Comparison of ENCODE assay signal across 1 cellular context in the genomic region with DNA sequence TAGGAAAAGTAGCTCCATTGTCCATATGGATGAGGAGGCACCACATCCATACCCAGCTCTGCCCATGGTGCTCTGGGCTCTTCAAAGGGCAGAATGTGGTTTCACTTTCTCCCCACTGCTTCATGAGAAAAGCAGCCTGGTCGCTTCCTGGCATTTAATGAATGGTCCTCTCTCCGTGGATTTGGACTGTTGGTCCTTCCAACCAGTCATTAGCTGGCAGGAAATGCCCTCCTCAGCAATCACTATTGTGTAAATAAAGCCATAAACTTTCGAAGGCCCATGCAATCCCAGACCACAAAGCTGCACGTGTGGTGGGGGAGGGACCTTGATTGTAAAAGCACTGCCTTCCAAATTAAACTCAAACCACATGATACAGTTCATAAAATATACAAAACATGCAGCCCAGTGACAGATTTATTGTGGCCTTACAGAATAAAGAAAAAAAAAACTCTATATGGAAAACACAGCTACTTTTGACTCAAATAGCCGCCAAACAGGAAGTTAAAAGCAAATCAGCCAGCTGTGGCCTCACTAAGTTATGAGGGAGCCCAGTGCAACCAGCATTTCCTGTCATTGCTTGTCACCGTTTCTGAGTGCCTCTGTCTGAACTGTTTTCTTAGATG.
TF ChIP-seq lines count a peak whose summit lies in the region.

No MANE protein-coding gene starts in this region.

TF ChIP-seq in HepG2, 621 proteins besides CTCF, POLR2A, EP300 and RAD21 (continued from another document):
- TF ChIP-seq SRSF4 (IDR thresholded peaks at IDR 0.05; ENCODE audit: low read depth, low read length, poor library complexity, severe bottlenecking): no peak
- TF ChIP-seq PHF21A (CRISPR knock-in tag; IDR thresholded peaks at IDR 0.05): 0 out of 2 replicates have a peak, but pooled peaks have one; percentile 36
- TF ChIP-seq HNF1A (IDR thresholded peaks at IDR 0.05; ENCODE audit: low read depth): no peak
- no peak for TF ChIP-seq HNF1A (CRISPR knock-in tag; IDR thresholded peaks at IDR 0.05; ENCODE audit: borderline replicate concordance)
- no peak for TF ChIP-seq ZNF343 (CRISPR knock-in tag; IDR thresholded peaks at IDR 0.05)
- TF ChIP-seq ZNF496 (CRISPR knock-in tag; IDR thresholded peaks at IDR 0.05; ENCODE audit: insufficient replicate concordance): no peak
- peak; percentile 42; the same call in 1 of the 2 replicates for TF ChIP-seq ZGPAT (CRISPR knock-in tag; IDR thresholded peaks at IDR 0.05)
- peak; percentile 46; the same call in 1 of the 2 replicates for TF ChIP-seq IRF2 (CRISPR knock-in tag; IDR thresholded peaks at IDR 0.05)
- TF ChIP-seq ZNF543 (CRISPR knock-in tag; IDR thresholded peaks at IDR 0.05): no peak
- TF ChIP-seq, protein P1, sequence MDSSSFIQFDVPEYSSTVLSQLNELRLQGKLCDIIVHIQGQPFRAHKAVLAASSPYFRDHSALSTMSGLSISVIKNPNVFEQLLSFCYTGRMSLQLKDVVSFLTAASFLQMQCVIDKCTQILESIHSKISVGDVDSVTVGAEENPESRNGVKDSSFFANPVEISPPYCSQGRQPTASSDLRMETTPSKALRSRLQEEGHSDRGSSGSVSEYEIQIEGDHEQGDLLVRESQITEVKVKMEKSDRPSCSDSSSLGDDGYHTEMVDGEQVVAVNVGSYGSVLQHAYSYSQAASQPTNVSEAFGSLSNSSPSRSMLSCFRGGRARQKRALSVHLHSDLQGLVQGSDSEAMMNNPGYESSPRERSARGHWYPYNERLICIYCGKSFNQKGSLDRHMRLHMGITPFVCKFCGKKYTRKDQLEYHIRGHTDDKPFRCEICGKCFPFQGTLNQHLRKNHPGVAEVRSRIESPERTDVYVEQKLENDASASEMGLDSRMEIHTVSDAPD (CRISPR knock-in tag; IDR thresholded peaks at IDR 0.05): no peak
- TF ChIP-seq ZNF850 (CRISPR knock-in tag; conservative IDR thresholded peaks at IDR 0.05): no peak
- TF ChIP-seq KMT2A (CRISPR knock-in tag; IDR thresholded peaks at IDR 0.05): 0 out of 2 replicates have a peak, but pooled peaks have one; percentile 39
- no peak for TF ChIP-seq CENPT (CRISPR knock-in tag; IDR thresholded peaks at IDR 0.05; ENCODE audit: low read depth)
- peak; percentile 54 for TF ChIP-seq TBX2 (CRISPR knock-in tag; IDR thresholded peaks at IDR 0.05; ENCODE audit: borderline replicate concordance)
- no peak for TF ChIP-seq ZNF256 (CRISPR knock-in tag; conservative IDR thresholded peaks at IDR 0.05)
- no peak for TF ChIP-seq BCL3 (CRISPR knock-in tag; IDR thresholded peaks at IDR 0.05)
- TF ChIP-seq ZNF329 (CRISPR knock-in tag; IDR thresholded peaks at IDR 0.05; ENCODE audit: low read depth): no peak
- TF ChIP-seq, protein P2, sequence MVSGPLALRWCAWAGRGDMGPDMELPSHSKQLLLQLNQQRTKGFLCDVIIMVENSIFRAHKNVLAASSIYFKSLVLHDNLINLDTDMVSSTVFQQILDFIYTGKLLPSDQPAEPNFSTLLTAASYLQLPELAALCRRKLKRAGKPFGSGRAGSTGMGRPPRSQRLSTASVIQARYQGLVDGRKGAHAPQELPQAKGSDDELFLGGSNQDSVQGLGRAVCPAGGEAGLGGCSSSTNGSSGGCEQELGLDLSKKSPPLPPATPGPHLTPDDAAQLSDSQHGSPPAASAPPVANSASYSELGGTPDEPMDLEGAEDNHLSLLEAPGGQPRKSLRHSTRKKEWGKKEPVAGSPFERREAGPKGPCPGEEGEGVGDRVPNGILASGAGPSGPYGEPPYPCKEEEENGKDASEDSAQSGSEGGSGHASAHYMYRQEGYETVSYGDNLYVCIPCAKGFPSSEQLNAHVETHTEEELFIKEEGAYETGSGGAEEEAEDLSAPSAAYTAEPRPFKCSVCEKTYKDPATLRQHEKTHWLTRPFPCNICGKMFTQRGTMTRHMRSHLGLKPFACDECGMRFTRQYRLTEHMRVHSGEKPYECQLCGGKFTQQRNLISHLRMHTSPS (CRISPR knock-in tag; IDR thresholded peaks at IDR 0.05; ENCODE audit: low read depth): peak; percentile 73
- TF ChIP-seq ZXDC (CRISPR knock-in tag; IDR thresholded peaks at IDR 0.05): no peak
- TF ChIP-seq DRAP1 (CRISPR knock-in tag; IDR thresholded peaks at IDR 0.05): 0 out of 2 replicates have a peak, but pooled peaks have one; percentile 19
- TF ChIP-seq GTF2F1 (IDR thresholded peaks at IDR 0.05; ENCODE audit: low read length): no peak
- peak; percentile 30; the same call in 1 of the 2 replicates for TF ChIP-seq NR2F6 (IDR thresholded peaks at IDR 0.05)
- 0 out of 2 replicates have a peak, but pooled peaks have one; percentile 23 for TF ChIP-seq NR2F6 (CRISPR knock-in tag; IDR thresholded peaks at IDR 0.05)
- TF ChIP-seq, protein P3, sequence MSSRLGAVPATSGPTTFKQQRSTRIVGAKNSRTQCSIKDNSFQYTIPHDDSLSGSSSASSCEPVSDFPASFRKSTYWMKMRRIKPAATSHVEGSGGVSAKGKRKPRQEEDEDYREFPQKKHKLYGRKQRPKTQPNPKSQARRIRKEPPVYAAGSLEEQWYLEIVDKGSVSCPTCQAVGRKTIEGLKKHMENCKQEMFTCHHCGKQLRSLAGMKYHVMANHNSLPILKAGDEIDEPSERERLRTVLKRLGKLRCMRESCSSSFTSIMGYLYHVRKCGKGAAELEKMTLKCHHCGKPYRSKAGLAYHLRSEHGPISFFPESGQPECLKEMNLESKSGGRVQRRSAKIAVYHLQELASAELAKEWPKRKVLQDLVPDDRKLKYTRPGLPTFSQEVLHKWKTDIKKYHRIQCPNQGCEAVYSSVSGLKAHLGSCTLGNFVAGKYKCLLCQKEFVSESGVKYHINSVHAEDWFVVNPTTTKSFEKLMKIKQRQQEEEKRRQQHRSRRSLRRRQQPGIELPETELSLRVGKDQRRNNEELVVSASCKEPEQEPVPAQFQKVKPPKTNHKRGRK (CRISPR knock-in tag; IDR thresholded peaks at IDR 0.05): no peak
- TF ChIP-seq, protein P4, sequence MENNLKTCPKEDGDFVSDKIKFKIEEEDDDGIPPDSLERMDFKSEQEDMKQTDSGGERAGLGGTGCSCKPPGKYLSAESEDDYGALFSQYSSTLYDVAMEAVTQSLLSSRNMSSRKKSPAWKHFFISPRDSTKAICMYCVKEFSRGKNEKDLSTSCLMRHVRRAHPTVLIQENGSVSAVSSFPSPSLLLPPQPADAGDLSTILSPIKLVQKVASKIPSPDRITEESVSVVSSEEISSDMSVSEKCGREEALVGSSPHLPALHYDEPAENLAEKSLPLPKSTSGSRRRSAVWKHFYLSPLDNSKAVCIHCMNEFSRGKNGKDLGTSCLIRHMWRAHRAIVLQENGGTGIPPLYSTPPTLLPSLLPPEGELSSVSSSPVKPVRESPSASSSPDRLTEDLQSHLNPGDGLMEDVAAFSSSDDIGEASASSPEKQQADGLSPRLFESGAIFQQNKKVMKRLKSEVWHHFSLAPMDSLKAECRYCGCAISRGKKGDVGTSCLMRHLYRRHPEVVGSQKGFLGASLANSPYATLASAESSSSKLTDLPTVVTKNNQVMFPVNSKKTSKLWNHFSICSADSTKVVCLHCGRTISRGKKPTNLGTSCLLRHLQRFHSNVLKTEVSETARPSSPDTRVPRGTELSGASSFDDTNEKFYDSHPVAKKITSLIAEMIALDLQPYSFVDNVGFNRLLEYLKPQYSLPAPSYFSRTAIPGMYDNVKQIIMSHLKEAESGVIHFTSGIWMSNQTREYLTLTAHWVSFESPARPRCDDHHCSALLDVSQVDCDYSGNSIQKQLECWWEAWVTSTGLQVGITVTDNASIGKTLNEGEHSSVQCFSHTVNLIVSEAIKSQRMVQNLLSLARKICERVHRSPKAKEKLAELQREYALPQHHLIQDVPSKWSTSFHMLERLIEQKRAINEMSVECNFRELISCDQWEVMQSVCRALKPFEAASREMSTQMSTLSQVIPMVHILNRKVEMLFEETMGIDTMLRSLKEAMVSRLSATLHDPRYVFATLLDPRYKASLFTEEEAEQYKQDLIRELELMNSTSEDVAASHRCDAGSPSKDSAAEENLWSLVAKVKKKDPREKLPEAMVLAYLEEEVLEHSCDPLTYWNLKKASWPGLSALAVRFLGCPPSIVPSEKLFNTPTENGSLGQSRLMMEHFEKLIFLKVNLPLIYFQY (CRISPR knock-in tag; IDR thresholded peaks at IDR 0.05; ENCODE audit: borderline replicate concordance): no peak
- no peak for TF ChIP-seq LCORL (IDR thresholded peaks at IDR 0.05)
- TF ChIP-seq LCORL (CRISPR knock-in tag; IDR thresholded peaks at IDR 0.05): no peak
- no peak for TF ChIP-seq NCOA1 (CRISPR knock-in tag; IDR thresholded peaks at IDR 0.05)
- TF ChIP-seq, protein P5, sequence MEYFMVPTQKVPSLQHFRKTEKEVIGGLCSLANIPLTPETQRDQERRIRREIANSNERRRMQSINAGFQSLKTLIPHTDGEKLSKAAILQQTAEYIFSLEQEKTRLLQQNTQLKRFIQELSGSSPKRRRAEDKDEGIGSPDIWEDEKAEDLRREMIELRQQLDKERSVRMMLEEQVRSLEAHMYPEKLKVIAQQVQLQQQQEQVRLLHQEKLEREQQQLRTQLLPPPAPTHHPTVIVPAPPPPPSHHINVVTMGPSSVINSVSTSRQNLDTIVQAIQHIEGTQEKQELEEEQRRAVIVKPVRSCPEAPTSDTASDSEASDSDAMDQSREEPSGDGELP (IDR thresholded peaks at IDR 0.05; ENCODE audit: borderline replicate concordance, low read depth): peak; percentile 50; the same call in 1 of the 2 replicates
- TF ChIP-seq ZNF619 (CRISPR knock-in tag; IDR thresholded peaks at IDR 0.05): no peak
- TF ChIP-seq GFI1 (CRISPR knock-in tag; IDR thresholded peaks at IDR 0.05; ENCODE audit: borderline replicate concordance): peak; percentile 74
- no peak for TF ChIP-seq YEATS4 (CRISPR knock-in tag; IDR thresholded peaks at IDR 0.05; ENCODE audit: borderline replicate concordance)
- TF ChIP-seq ZNF777 (CRISPR knock-in tag; IDR thresholded peaks at IDR 0.05): no peak
- TF ChIP-seq SKI (IDR thresholded peaks at IDR 0.05; ENCODE audit: partially characterized antibody): peak; percentile 36
- no peak for TF ChIP-seq ZFP1 (CRISPR knock-in tag; IDR thresholded peaks at IDR 0.05)
